Comparison of ENCODE assay signal across 1 cellular context in the genomic region with DNA sequence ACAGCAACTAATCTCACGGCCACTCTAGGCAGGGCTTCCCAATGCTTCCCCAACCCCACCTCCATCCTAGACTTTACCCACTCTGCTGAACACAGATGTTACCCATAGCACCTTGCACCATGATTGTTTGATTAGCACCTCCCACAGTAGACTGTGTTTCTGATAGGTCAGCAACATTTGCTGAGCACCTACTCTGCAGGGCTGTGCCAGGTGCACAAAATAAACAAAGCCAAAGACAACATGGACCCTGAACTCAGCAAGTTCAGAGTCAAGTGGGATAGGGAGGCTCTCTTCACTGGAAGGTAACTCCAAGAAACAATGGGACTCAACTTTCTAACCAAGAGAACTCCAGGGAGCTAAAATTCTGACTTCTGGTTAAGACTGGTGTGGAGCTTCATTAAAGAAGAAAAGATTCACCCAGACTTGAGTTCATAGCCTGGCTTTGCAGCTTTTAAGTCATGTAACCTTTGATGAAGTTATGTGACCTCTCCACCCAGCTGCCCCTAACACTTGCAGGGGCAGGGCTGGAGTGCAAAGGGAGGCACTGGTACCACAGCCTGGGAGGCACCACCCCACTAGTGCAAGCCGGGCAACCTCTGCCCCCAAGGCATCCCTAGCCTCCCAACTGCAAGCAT.
A peak's percentile ranks its signal among the peaks of the same experiment; 100 is the strongest.
TF ChIP-seq lines count a peak whose summit lies in the region.

No MANE protein-coding gene starts in this region.

TF ChIP-seq in HepG2, 621 proteins besides CTCF, POLR2A, EP300 and RAD21 (continued from another document and continues in another):
- TF ChIP-seq, protein P1, sequence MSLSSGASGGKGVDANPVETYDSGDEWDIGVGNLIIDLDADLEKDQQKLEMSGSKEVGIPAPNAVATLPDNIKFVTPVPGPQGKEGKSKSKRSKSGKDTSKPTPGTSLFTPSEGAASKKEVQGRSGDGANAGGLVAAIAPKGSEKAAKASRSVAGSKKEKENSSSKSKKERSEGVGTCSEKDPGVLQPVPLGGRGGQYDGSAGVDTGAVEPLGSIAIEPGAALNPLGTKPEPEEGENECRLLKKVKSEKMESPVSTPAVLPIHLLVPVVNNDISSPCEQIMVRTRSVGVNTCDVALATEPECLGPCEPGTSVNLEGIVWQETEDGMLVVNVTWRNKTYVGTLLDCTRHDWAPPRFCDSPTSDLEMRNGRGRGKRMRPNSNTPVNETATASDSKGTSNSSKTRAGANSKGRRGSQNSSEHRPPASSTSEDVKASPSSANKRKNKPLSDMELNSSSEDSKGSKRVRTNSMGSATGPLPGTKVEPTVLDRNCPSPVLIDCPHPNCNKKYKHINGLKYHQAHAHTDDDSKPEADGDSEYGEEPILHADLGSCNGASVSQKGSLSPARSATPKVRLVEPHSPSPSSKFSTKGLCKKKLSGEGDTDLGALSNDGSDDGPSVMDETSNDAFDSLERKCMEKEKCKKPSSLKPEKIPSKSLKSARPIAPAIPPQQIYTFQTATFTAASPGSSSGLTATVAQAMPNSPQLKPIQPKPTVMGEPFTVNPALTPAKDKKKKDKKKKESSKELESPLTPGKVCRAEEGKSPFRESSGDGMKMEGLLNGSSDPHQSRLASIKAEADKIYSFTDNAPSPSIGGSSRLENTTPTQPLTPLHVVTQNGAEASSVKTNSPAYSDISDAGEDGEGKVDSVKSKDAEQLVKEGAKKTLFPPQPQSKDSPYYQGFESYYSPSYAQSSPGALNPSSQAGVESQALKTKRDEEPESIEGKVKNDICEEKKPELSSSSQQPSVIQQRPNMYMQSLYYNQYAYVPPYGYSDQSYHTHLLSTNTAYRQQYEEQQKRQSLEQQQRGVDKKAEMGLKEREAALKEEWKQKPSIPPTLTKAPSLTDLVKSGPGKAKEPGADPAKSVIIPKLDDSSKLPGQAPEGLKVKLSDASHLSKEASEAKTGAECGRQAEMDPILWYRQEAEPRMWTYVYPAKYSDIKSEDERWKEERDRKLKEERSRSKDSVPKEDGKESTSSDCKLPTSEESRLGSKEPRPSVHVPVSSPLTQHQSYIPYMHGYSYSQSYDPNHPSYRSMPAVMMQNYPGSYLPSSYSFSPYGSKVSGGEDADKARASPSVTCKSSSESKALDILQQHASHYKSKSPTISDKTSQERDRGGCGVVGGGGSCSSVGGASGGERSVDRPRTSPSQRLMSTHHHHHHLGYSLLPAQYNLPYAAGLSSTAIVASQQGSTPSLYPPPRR (CRISPR knock-in tag; IDR thresholded peaks at IDR 0.05; ENCODE audit: borderline replicate concordance) = peak; percentile 91
- TF ChIP-seq CBFB (CRISPR knock-in tag; IDR thresholded peaks at IDR 0.05) (peak; percentile 57; the same call in 1 of the 2 replicates), NR2F6 (IDR thresholded peaks at IDR 0.05) (peak; percentile 92), NR2F6 (CRISPR knock-in tag; IDR thresholded peaks at IDR 0.05) (peak; percentile 88), ZXDC (CRISPR knock-in tag; IDR thresholded peaks at IDR 0.05) (no peak), PHF21A (CRISPR knock-in tag; IDR thresholded peaks at IDR 0.05) (peak; percentile 98), HDAC6 (IDR thresholded peaks at IDR 0.05; ENCODE audit: low read depth, low read length) (no peak), AKAP8 (CRISPR knock-in tag; IDR thresholded peaks at IDR 0.05) (0 out of 2 replicates have a peak, but pooled peaks have one; percentile 47), HNF4A (CRISPR knock-in tag; IDR thresholded peaks at IDR 0.05) (peak; percentile 98), TP53 (CRISPR knock-in tag; conservative IDR thresholded peaks at IDR 0.05) (no peak), MXI1 (IDR thresholded peaks at IDR 0.05; ENCODE audit: borderline replicate concordance, low read depth, low read length) (peak; percentile 46; the same call in 1 of the 3 replicates), ZNF850 (CRISPR knock-in tag; conservative IDR thresholded peaks at IDR 0.05) (no peak), HOXA3 (CRISPR knock-in tag; IDR thresholded peaks at IDR 0.05) (peak; percentile 87), KDM6A (CRISPR knock-in tag; IDR thresholded peaks at IDR 0.05; ENCODE audit: low read depth) (peak; percentile 98), KDM5B (CRISPR knock-in tag; IDR thresholded peaks at IDR 0.05; ENCODE audit: borderline replicate concordance) (no peak), ZNF646 (CRISPR knock-in tag; IDR thresholded peaks at IDR 0.05) (no peak), RBM22 (optimal IDR thresholded peaks at IDR 0.05; ENCODE audit: low read length) (no peak)
- TF ChIP-seq, protein P2, sequence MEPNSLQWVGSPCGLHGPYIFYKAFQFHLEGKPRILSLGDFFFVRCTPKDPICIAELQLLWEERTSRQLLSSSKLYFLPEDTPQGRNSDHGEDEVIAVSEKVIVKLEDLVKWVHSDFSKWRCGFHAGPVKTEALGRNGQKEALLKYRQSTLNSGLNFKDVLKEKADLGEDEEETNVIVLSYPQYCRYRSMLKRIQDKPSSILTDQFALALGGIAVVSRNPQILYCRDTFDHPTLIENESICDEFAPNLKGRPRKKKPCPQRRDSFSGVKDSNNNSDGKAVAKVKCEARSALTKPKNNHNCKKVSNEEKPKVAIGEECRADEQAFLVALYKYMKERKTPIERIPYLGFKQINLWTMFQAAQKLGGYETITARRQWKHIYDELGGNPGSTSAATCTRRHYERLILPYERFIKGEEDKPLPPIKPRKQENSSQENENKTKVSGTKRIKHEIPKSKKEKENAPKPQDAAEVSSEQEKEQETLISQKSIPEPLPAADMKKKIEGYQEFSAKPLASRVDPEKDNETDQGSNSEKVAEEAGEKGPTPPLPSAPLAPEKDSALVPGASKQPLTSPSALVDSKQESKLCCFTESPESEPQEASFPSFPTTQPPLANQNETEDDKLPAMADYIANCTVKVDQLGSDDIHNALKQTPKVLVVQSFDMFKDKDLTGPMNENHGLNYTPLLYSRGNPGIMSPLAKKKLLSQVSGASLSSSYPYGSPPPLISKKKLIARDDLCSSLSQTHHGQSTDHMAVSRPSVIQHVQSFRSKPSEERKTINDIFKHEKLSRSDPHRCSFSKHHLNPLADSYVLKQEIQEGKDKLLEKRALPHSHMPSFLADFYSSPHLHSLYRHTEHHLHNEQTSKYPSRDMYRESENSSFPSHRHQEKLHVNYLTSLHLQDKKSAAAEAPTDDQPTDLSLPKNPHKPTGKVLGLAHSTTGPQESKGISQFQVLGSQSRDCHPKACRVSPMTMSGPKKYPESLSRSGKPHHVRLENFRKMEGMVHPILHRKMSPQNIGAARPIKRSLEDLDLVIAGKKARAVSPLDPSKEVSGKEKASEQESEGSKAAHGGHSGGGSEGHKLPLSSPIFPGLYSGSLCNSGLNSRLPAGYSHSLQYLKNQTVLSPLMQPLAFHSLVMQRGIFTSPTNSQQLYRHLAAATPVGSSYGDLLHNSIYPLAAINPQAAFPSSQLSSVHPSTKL (CRISPR knock-in tag; IDR thresholded peaks at IDR 0.05) = peak; percentile 93
- TF ChIP-seq, protein P3, sequence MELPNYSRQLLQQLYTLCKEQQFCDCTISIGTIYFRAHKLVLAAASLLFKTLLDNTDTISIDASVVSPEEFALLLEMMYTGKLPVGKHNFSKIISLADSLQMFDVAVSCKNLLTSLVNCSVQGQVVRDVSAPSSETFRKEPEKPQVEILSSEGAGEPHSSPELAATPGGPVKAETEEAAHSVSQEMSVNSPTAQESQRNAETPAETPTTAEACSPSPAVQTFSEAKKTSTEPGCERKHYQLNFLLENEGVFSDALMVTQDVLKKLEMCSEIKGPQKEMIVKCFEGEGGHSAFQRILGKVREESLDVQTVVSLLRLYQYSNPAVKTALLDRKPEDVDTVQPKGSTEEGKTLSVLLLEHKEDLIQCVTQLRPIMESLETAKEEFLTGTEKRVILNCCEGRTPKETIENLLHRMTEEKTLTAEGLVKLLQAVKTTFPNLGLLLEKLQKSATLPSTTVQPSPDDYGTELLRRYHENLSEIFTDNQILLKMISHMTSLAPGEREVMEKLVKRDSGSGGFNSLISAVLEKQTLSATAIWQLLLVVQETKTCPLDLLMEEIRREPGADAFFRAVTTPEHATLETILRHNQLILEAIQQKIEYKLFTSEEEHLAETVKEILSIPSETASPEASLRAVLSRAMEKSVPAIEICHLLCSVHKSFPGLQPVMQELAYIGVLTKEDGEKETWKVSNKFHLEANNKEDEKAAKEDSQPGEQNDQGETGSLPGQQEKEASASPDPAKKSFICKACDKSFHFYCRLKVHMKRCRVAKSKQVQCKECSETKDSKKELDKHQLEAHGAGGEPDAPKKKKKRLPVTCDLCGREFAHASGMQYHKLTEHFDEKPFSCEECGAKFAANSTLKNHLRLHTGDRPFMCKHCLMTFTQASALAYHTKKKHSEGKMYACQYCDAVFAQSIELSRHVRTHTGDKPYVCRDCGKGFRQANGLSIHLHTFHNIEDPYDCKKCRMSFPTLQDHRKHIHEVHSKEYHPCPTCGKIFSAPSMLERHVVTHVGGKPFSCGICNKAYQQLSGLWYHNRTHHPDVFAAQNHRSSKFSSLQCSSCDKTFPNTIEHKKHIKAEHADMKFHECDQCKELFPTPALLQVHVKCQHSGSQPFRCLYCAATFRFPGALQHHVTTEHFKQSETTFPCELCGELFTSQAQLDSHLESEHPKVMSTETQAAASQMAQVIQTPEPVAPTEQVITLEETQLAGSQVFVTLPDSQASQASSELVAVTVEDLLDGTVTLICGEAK (IDR thresholded peaks at IDR 0.05) = no peak
- TF ChIP-seq, protein P3 (CRISPR knock-in tag; IDR thresholded peaks at IDR 0.05) = peak; percentile 53; the same call in 1 of the 2 replicates
